Comparison of ENCODE assay signal across 8 cellular contexts in the genomic region with DNA sequence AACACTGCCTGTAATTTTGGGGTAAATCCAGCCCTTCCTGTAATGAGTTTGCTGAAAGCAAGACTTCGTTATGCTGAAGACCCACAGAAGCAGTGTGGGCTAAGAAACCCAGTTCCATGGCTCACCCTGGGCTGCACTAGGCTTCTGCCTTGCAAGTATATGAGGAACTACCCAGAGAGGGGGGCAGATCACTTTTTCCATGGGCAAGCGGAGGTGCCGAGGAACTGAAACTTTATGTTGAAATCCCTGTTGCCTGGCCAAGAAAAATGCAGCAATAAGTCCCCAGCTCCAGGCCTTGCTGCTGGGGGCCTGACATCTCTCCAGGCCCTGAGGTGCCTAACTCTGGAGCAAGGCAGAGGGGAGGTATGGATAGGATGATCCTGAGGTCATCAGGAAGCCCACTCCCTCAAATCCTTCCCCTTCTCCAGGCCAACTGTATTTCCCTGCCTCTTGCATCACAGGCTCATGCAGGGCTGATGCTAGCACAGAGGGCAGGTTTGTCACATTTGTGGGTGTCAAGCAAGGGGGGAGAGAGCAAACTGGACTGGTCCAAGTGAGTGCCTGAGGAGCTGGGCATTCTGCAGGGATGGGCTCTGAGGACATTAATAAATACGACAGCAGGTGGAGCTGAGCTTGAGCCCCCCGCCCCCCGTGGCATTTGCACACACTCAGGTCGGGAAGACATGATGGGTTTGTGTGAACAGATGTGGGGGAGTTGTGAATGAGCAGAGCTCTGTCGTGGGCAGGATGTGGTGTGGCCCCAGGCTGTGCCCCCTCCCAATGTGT. TPM values are rescaled to one million over a fixed set of nuclear protein-coding genes. Genes with fewer than 3 reads are reported as not detected.
DNase-seq lines count a peak whose midpoint lies in the region; ATAC-seq and TF ChIP-seq lines count a peak whose summit lies in the region.

No MANE protein-coding gene starts in this region.

- no peaks in the 10 kb centered on the region for H3K9me3 Mint-ChIP-seq in T-cell

- TF ChIP-seq CTCF in GM12865 (IDR thresholded peaks at IDR 0.05; ENCODE audit: insufficient read depth, low read depth, low read length, missing control alignments) (no peak), fibroblast of the aortic adventitia (IDR thresholded peaks at IDR 0.05; ENCODE audit: insufficient read depth, low read length) (no peak)

- no peaks in the 10 kb centered on the region for H3K27me3 Mint-ChIP-seq in T-cell

- intact Hi-C loops in sciatic nerve (cut with DNase I): no loop called here

- DNase-seq in GM12865 (ENCODE audit: low read depth) (peak; percentile 40), T-cell (peak in 25 of 34 experiments; percentile 20 to 60 (median 39)), fibroblast of the aortic adventitia (ENCODE audit: low read depth) (peak; percentile 70), sciatic nerve (ENCODE audit: low spot score) (peak; percentile 71), EL (no peak), LoVo (ENCODE audit: low spot score) (no peak), amniotic stem cell (lab: John Stamatoyannopoulos, UW) (no peak)

- H3K4me3 Mint-ChIP-seq in T-cell: peak overlapping the region in 1 of 3 donors; percentile 0

- ATAC-seq in T-cell (replicated peaks in 1 of 4): peak in 3 of 4 experiments; percentile 56 to 78 (median 66)
- ATAC-seq in sciatic nerve: peak; percentile 57
- no peak for ATAC-seq in GM21825 (IDR thresholded peaks at IDR 0.05; ENCODE audit: unreplicated experiment)

- peak overlapping the region; percentile 20 to 34 for H3K27ac Mint-ChIP-seq in T-cell

- H3K4me1 Mint-ChIP-seq in T-cell: peaks cover 22 to 34% (median 23%) of the 10 kb centered on the region in 3 donors

- POLR2A ChIA-PET in T-cell (lab: Charles Lee): no interaction called here

- CTCF ChIA-PET in T-cell (lab: Charles Lee): interaction anchor here (0.6 to 0.7 kb wide), 2 partner anchors 35 to 1357 kb away, joined by 3 read pairs; no protein-coding TSS in a partner anchor

- no peaks in the 10 kb centered on the region for H3K36me3 Mint-ChIP-seq in T-cell

- H3K4me3 ChIP-seq in GM12865 (ENCODE audit: low read depth, low read length) (no peak overlapping the region), fibroblast of the aortic adventitia (ENCODE audit: low read depth, low read length) (no peak overlapping the region)

RNA-seq across cellular contexts. Expression of a gene that starts 8.7 kb away (rescaled TPM):
- total RNA-seq in T-cell (1 to 10 TPM in 4 of 5 donors, under 1 TPM in 1; 0.55 to 2.8 (median 1.7) TPM), fibroblast of the aortic adventitia (ENCODE audit: low replicate concordance) (1.9 and 3.8 TPM in 2 replicates), sciatic nerve (63.7 TPM)

RNA-seq across cellular contexts. Expression of a gene that starts 10.3 kb away (rescaled TPM):
- total RNA-seq in T-cell (under 1 TPM in 3 of 5 donors, not detected in 2; 0.30 to 0.66 (median 0.35) TPM), fibroblast of the aortic adventitia (ENCODE audit: low replicate concordance) (17.3 and 73.8 TPM in 2 replicates), sciatic nerve (190 TPM)

RNA-seq across cellular contexts. Expression of a gene that starts 32.4 kb away (rescaled TPM):
- 10 to 100 TPM; 18.4 to 27.5 (median 21.1) TPM for total RNA-seq in T-cell
- total RNA-seq in fibroblast of the aortic adventitia (ENCODE audit: low replicate concordance): 4.4 and 16.6 TPM in 2 replicates
- 24.9 TPM for total RNA-seq in sciatic nerve

RNA-seq across cellular contexts. Expression of a gene that starts 57.2 kb away (rescaled TPM):
- total RNA-seq in T-cell (under 1 TPM in 1 of 5 donors, not detected in 4; 0.13 TPM), fibroblast of the aortic adventitia (ENCODE audit: low replicate concordance) (not detected in 2 replicates), sciatic nerve (not detected)

Comparison
In these comparisons a context has a peak if more than half of its experiments do, and no peak if none do; other contexts are left out.
1. DNase-seq: peak in GM12865 (single experiment), T-cell (25 of 34), fibroblast of the aortic adventitia (single experiment) and sciatic nerve (single experiment); none in EL (single experiment), LoVo (single experiment) and amniotic stem cell (single experiment).
2. RNA of a gene that starts 8.7 kb away (total RNA-seq): 63.7 TPM in sciatic nerve (single experiment); 1.9 to 3.8 TPM in fibroblast of the aortic adventitia and 0.55 to 2.8 TPM in T-cell; every median in the first group is over 10 times any median in the second.
3. RNA of a gene that starts 10.3 kb away (total RNA-seq): 190 TPM in sciatic nerve (single experiment) and 17.3 to 73.8 TPM in fibroblast of the aortic adventitia; 0.30 to 0.66 TPM in T-cell; every median in the first group is over 10 times any median in the second.